ENCODE assay signal across 30 cellular contexts in genomic region chr9:18504707-18505106, GRCh38. TPM values are rescaled to one million over a fixed set of nuclear protein-coding genes. Genes with fewer than 3 reads are reported as not detected.
"Had no signal": no experiment of that assay in that cellular context is flagged by ENCODE, and none has a peak within 500 bp of the region (broad histone marks: within the 10 kb centered on the region; RNA-seq: fewer than 3 reads in every experiment).

No MANE protein-coding gene starts in this region.

- H3K27me3 Mint-ChIP-seq: activated naive CD8-positive, alpha-beta T cell; natural killer cell treated with Interleukin-12 subunit alpha and Interleukin-12 subunit beta and Interleukin-15 and Interleukin-18, amount 100 ng/mL, for 72 hours had no signal

- H3K36me3 ChIP-seq: adrenal gland, cardiac muscle cell, esophagus squamous epithelium, left lung, pancreas, prostate gland, sigmoid colon, stomach, tibial artery, upper lobe of right lung had no signal

- H3K4me3 Mint-ChIP-seq: activated naive CD8-positive, alpha-beta T cell; activated T-cell treated with anti-CD3 and anti-CD28 coated beads, Interleukin-2, amount 50 U/mL, for 72 hours; natural killer cell treated with Interleukin-12 subunit alpha and Interleukin-12 subunit beta and Interleukin-15 and Interleukin-18, amount 100 ng/mL, for 72 hours; stimulated activated naive B cell treated with anti-CD40 and anti-IgM and Interleukin-4, amounts not matched to agents 10 μg/mL and 1 μg/mL and 100 μg/mL, for 72 hours; T-helper 2 cell treated with Interferon-gamma antibody and Interleukin-4, amounts not matched to agents 5 μg/mL and 100 μg/mL, for 36 hours had no signal

- H3K27me3 ChIP-seq: adrenal gland, body of pancreas, cardiac muscle cell, esophagus squamous epithelium, left lung, pancreas, sigmoid colon, stomach, tibial artery, upper lobe of right lung had no signal

- H3K36me3 Mint-ChIP-seq: activated naive CD8-positive, alpha-beta T cell; natural killer cell treated with Interleukin-12 subunit alpha and Interleukin-12 subunit beta and Interleukin-15 and Interleukin-18, amount 100 ng/mL, for 72 hours; stimulated activated naive B cell treated with anti-CD40 and anti-IgM and Interleukin-4, amounts not matched to agents 10 μg/mL and 1 μg/mL and 100 μg/mL, for 72 hours had no signal

- H3K27ac Mint-ChIP-seq: activated naive CD8-positive, alpha-beta T cell; activated T-cell treated with anti-CD3 and anti-CD28 coated beads, Interleukin-2, amount 50 U/mL, for 72 hours; natural killer cell treated with Interleukin-12 subunit alpha and Interleukin-12 subunit beta and Interleukin-15 and Interleukin-18, amount 100 ng/mL, for 72 hours; stimulated activated naive B cell treated with anti-CD40 and anti-IgM and Interleukin-4, amounts not matched to agents 10 μg/mL and 1 μg/mL and 100 μg/mL, for 72 hours; T-helper 2 cell treated with Interferon-gamma antibody and Interleukin-4, amounts not matched to agents 5 μg/mL and 100 μg/mL, for 36 hours had no signal

- H3K4me3 ChIP-seq: adrenal gland, body of pancreas, cardiac muscle cell, esophagus squamous epithelium, left lung, lung, mucosa of descending colon, pancreas, prostate gland, sigmoid colon, stomach, tibial artery, upper lobe of right lung had no signal

- H3K27ac ChIP-seq: adrenal gland, body of pancreas, cardiac muscle cell, epithelial cell of prostate, esophagus squamous epithelium, left lung, pancreas, prostate gland, sigmoid colon, stomach, tibial artery, upper lobe of right lung had no signal

- H3K9me3 Mint-ChIP-seq: activated T-cell treated with anti-CD3 and anti-CD28 coated beads, Interleukin-2, amount 50 U/mL, for 72 hours; natural killer cell treated with Interleukin-12 subunit alpha and Interleukin-12 subunit beta and Interleukin-15 and Interleukin-18, amount 100 ng/mL, for 72 hours; T-helper 2 cell treated with Interferon-gamma antibody and Interleukin-4, amounts not matched to agents 5 μg/mL and 100 μg/mL, for 36 hours had no signal

- H3K4me1 ChIP-seq: adrenal gland, body of pancreas, esophagus squamous epithelium, pancreas, prostate gland, stomach, tibial artery, upper lobe of right lung had no signal

- DNase-seq: activated CD4-positive, alpha-beta T cell treated with anti-CD3 and anti-CD28 coated beads for 4 hours; activated CD4-positive, alpha-beta T cell treated with anti-CD3 and anti-CD28 coated beads, Interleukin-2, amount 50 U/mL, for 4 hours; activated effector memory CD4-positive, alpha-beta T cell treated with Interleukin-2 at 50 U/mL for 16 hours; activated naive CD4-positive, alpha-beta T cell treated with Interleukin-2 at 50 U/mL for 16 hours; activated T-cell treated with anti-CD3 and anti-CD28 coated beads for 4 hours; activated T-cell treated with anti-CD3 and anti-CD28 coated beads, Interleukin-2, amount 50 U/mL, for 72 hours; adrenal gland; aorta; body of pancreas; esophagus squamous epithelium; foreskin melanocyte; left lung; mucosa of descending colon; pancreas; retina; sigmoid colon; small intestine; stimulated activated CD4-positive, alpha-beta T cell treated with anti-CD3 and anti-CD28 coated beads, Interleukin-1b, Interleukin-23, amount 100 ng/mL, for 48 hours; stimulated activated naive B cell treated with anti-CD40 and anti-IgM and Interleukin-4, amounts not matched to agents 10 μg/mL and 1 μg/mL and 100 μg/mL, for 72 hours; stomach; T-helper 1 cell; tibial artery; upper lobe of right lung had no signal

- H3K4me1 Mint-ChIP-seq: stimulated activated naive B cell treated with anti-CD40 and anti-IgM and Interleukin-4, amounts not matched to agents 10 μg/mL and 1 μg/mL and 100 μg/mL, for 72 hours had no signal

- H3K9me3 ChIP-seq: adrenal gland, body of pancreas, esophagus squamous epithelium, left lung, pancreas, prostate gland, sigmoid colon, upper lobe of right lung had no signal

RNA-seq across cellular contexts. Expression of gene ADAMTSL1, which starts 30.8 kb away (rescaled TPM):
- total RNA-seq: activated T-cell treated with anti-CD3 and anti-CD28 coated beads, Interleukin-2, amount 50 U/mL, for 72 hours; natural killer cell treated with Interleukin-12 subunit alpha and Interleukin-12 subunit beta and Interleukin-15 and Interleukin-18, amount 100 ng/mL, for 72 hours had no signal
